Comparison of ENCODE assay signal across 19 cellular contexts in genomic region chr3:150015906-150016305, GRCh38. TPM values are rescaled to one million over a fixed set of nuclear protein-coding genes. Genes with fewer than 3 reads are reported as not detected.
A peak's percentile ranks its signal among the peaks of the same experiment; 100 is the strongest.
DNase-seq lines count a peak whose midpoint lies in the region; ATAC-seq and TF ChIP-seq lines count a peak whose summit lies in the region.
"Had no signal": no experiment of that assay in that cellular context is flagged by ENCODE, and none has a peak within 500 bp of the region (broad histone marks: within the 10 kb centered on the region; RNA-seq: fewer than 3 reads in every experiment).

No MANE protein-coding gene starts in this region.

- CTCF ChIA-PET in T-cell (lab: Charles Lee): no interaction called here

- H3K36me3 ChIP-seq in thyroid gland: no peaks in the 10 kb centered on the region
- no peaks in the 10 kb centered on the region for H3K36me3 ChIP-seq in brain microvascular endothelial cell (replicated peaks)
- H3K36me3 ChIP-seq: BLaER1 had no signal

- no peak overlapping the region for H3K4me3 ChIP-seq in thyroid gland (replicated peaks in 1 of 3)
- no peak overlapping the region for H3K4me3 ChIP-seq in brain microvascular endothelial cell (ENCODE audit: low read depth, low read length)
- H3K4me3 ChIP-seq: BLaER1 had no signal

- POLR2A ChIA-PET in T-cell (lab: Charles Lee): no interaction called here

- H3K4me3 Mint-ChIP-seq in brain: no peak overlapping the region
- H3K4me3 Mint-ChIP-seq in T-cell: no peak overlapping the region
- H3K4me3 Mint-ChIP-seq: IgD-negative memory B cell had no signal

- H3K27ac ChIP-seq in thyroid gland (no peak overlapping the region), brain microvascular endothelial cell (no peak overlapping the region)
- H3K27ac ChIP-seq: 22Rv1, BLaER1 had no signal

- TF ChIP-seq CTCF in brain (conservative IDR thresholded peaks at IDR 0.05) (no peak), thyroid gland (IDR thresholded peaks at IDR 0.05) (no peak), brain microvascular endothelial cell (IDR thresholded peaks at IDR 0.05; ENCODE audit: low read depth, low read length, missing control alignments) (no peak)

- H3K27me3 Mint-ChIP-seq in brain (peaks cover 2% of the 10 kb centered on the region), T-cell (peaks cover 3 to 7% of the 10 kb centered on the region in 2 donors)

- in situ Hi-C loops in brain microvascular endothelial cell (cut with HindIII; ENCODE audit: low pct_ligation_motif_present, low sequenced_read_pairs): no loop called here

- peaks cover 0 to 10% (median 2%) of the 10 kb centered on the region in 5 experiments for H3K9me3 Mint-ChIP-seq in brain
- H3K9me3 Mint-ChIP-seq in T-cell: no peaks in the 10 kb centered on the region

- ATAC-seq in T-cell (replicated peaks in 1 of 4) (no peak), GM21423 (IDR thresholded peaks at IDR 0.05; ENCODE audit: unreplicated experiment) (no peak)
- ATAC-seq: Panc1, SK-N-SH treated with all-trans-retinoic acid at 6 μM for 48 hours had no signal

- H3K27me3 ChIP-seq in thyroid gland (no peaks in the 10 kb centered on the region), brain microvascular endothelial cell (replicated peaks) (no peaks in the 10 kb centered on the region)
- H3K27me3 ChIP-seq: BLaER1 had no signal

- H3K4me1 Mint-ChIP-seq in brain (peaks cover 10% of the 10 kb centered on the region), T-cell (no peaks in the 10 kb centered on the region)
- H3K4me1 Mint-ChIP-seq: IgD-negative memory B cell had no signal

- no peaks in the 10 kb centered on the region for H3K4me1 ChIP-seq in thyroid gland
- H3K4me1 ChIP-seq: BLaER1 had no signal

- DNase-seq in NCI-H1436 (lab: John Stamatoyannopoulos, UW): peak; percentile 24
- no peak for DNase-seq in NCI-H1436 treated with DMSO at 0.1 percent for 48 hours (lab: John Stamatoyannopoulos, UW)
- peak; percentile 33 for DNase-seq in kidney tubule cell (ENCODE audit: low spot score)
- peak; percentile 53 to 63 for DNase-seq in thyroid gland
- DNase-seq in T-cell: no peak
- DNase-seq in brain microvascular endothelial cell: no peak
- DNase-seq: H7, MV-4-11, NCI-H146, NCI-H2107, NCI-H774, SHP77 had no signal

- no peaks in the 10 kb centered on the region for H3K36me3 Mint-ChIP-seq in brain
- no peaks in the 10 kb centered on the region for H3K36me3 Mint-ChIP-seq in T-cell
- H3K36me3 Mint-ChIP-seq: IgD-negative memory B cell had no signal

- no peak for TF ChIP-seq POLR2A in thyroid gland (IDR thresholded peaks at IDR 0.05)

- 41 to 46% methylated on average over 3 of the region's 3 CpGs for WGBS in thyroid gland, 2 donors

- intact Hi-C loops in thyroid gland (cut with DNase I): no loop called here

- peak overlapping the region; percentile 50 to 91 (median 62) for H3K27ac Mint-ChIP-seq in brain
- H3K27ac Mint-ChIP-seq in T-cell: no peak overlapping the region
- H3K27ac Mint-ChIP-seq: IgD-negative memory B cell had no signal

- no peaks in the 10 kb centered on the region for H3K9me3 ChIP-seq in thyroid gland
- H3K9me3 ChIP-seq: BLaER1 had no signal

RNA-seq across cellular contexts. Expression of gene PFN2, which starts 45.2 kb away (rescaled TPM):
- 317 TPM for polyA plus RNA-seq in brain (ENCODE audit: insufficient read depth, low read depth, low replicate concordance)
- total RNA-seq in thyroid gland: 100 to 1,000 TPM in 3 of 4 donors, 10 to 100 TPM in 1; 96.1 to 114 (median 111) TPM
- 10 to 100 TPM in 2 of 5 donors, 1 to 10 TPM in 3; 7.4 to 12.9 (median 9.4) TPM for total RNA-seq in T-cell

Comparison
In these comparisons a context has a peak if more than half of its experiments do, and no peak if none do; other contexts are left out.
1. DNase-seq: peak in NCI-H1436 (single experiment), kidney tubule cell (single experiment) and thyroid gland (2 of 2); none in NCI-H1436 treated with DMSO at 0.1 percent for 48 hours (single experiment), T-cell (0 of 34) and brain microvascular endothelial cell (single experiment).
2. H3K27ac Mint-ChIP-seq: peak in brain (5 of 5); none in T-cell (0 of 2).
3. RNA of gene PFN2, which starts 45.2 kb away (total RNA-seq): 96.1 to 114 TPM in thyroid gland; 7.4 to 12.9 TPM in T-cell; every median in the first group is over 4 times any median in the second.